Comparison of ENCODE assay signal across 13 cellular contexts in genomic region chr22:46501701-46502100, GRCh38. TPM values are rescaled to one million over a fixed set of nuclear protein-coding genes. Genes with fewer than 3 reads are reported as not detected.
DNase-seq lines count a peak whose midpoint lies in the region; ATAC-seq, FAIRE-seq and TF ChIP-seq lines count a peak whose summit lies in the region.
"Had no signal": no experiment of that assay in that cellular context is flagged by ENCODE, and none has a peak within 500 bp of the region (broad histone marks: within the 10 kb centered on the region; RNA-seq: fewer than 3 reads in every experiment).

No MANE protein-coding gene starts in this region.

- 6% methylated on average over 3 of the region's 3 CpGs for WGBS in A549 (ENCODE audit: missing lambda C conversion rate)

- no peak overlapping the region for H3K27ac Mint-ChIP-seq in activated naive CD4-positive, alpha-beta T cell treated with anti-CD3 and anti-CD28 coated beads for 36 hours

- POLR2A ChIA-PET in A549 (lab: Yijun Ruan, JAX) = interaction anchor here (1.2 to 2.0 kb wide), 2 partner anchors 14 to 26 kb away, joined by 3 to 6 read pairs; no protein-coding TSS in a partner anchor

- TF ChIP-seq POLR2A in A549 (IDR thresholded peaks at IDR 0.05; ENCODE audit: low read length) = no peak

- ATAC-seq in A549 (peak; percentile 85 to 89), GM21576 (IDR thresholded peaks at IDR 0.05; ENCODE audit: unreplicated experiment) (no peak)
- ATAC-seq in stimulated activated naive CD8-positive, alpha-beta T cell treated with anti-CD3 and anti-CD28 coated beads, Interleukin-15, Interleukin-2, amounts not matched to agents 100 U/mL and 50 U/mL, for 24 hours = no peak

- H3K36me3 Mint-ChIP-seq in activated naive CD4-positive, alpha-beta T cell treated with anti-CD3 and anti-CD28 coated beads for 36 hours (ENCODE audit: low read depth) = no peaks in the 10 kb centered on the region

- DNase-seq in A549 (ENCODE audit: low read depth in 1 of 2, low spot score in 1 of 2) = peak in 1 of 2 experiments; percentile 46
- peak; percentile 60 for DNase-seq in HPDE6-E6E7 (ENCODE audit: extremely low spot score)
- peak; percentile 79 for DNase-seq in astrocyte of the hippocampus (ENCODE audit: low read depth, low spot score)
- DNase-seq in iris pigment epithelial cell (ENCODE audit: low read depth) = peak; percentile 68
- no peak for DNase-seq in SKM-1 treated with dmso at 0.1 percent for 144 hours (lab: John Stamatoyannopoulos, UW; ENCODE audit: unreplicated experiment)
- no peak for DNase-seq in activated naive CD4-positive, alpha-beta T cell treated with anti-CD3 and anti-CD28 coated beads for 36 hours
- no peak for DNase-seq in stimulated activated naive CD8-positive, alpha-beta T cell treated with anti-CD3 and anti-CD28 coated beads, Interleukin-15, Interleukin-2, amounts not matched to agents 100 U/mL and 50 U/mL, for 24 hours
- DNase-seq: activated CD4-positive, CD25-positive, alpha-beta regulatory T cell treated with anti-CD3 and anti-CD28 coated beads, Interleukin-2, amount 50 U/mL, for 72 hours; AML-193; NCI-H187 treated with DMSO at 0.1 percent for 48 hours had no signal

- H3K27me3 Mint-ChIP-seq in activated naive CD4-positive, alpha-beta T cell treated with anti-CD3 and anti-CD28 coated beads for 36 hours (ENCODE audit: low read depth) = peaks cover 10% of the 10 kb centered on the region

- peak overlapping the region; percentile 60 to 87 for H3K27ac ChIP-seq in A549
- H3K27ac ChIP-seq: parathyroid adenoma had no signal

- TF ChIP-seq RAD21 in A549 (conservative IDR thresholded peaks at IDR 0.05 in 1 of 2, IDR thresholded peaks at IDR 0.05 in 1 of 2) = no peak

- CTCF ChIA-PET in A549 (lab: Yijun Ruan, JAX) = interaction anchor here (0.8 to 4.3 kb wide), 9 partner anchors 9 to 147 kb away, joined by 3 to 12 read pairs (median 4); partner anchors contain the start of gene CELSR1
- CTCF ChIA-PET in activated naive CD4-positive, alpha-beta T cell treated with anti-CD3 and anti-CD28 coated beads for 36 hours (lab: Charles Lee) = interaction anchor here (0.6 kb wide), 1 partner anchor 289 kb away, joined by 3 read pairs; no protein-coding TSS in a partner anchor

- H3K4me3 ChIP-seq in A549 = no peak overlapping the region

- H3K4me1 Mint-ChIP-seq in activated naive CD4-positive, alpha-beta T cell treated with anti-CD3 and anti-CD28 coated beads for 36 hours (ENCODE audit: low read depth) = peaks cover 11% of the 10 kb centered on the region

- H3K4me3 Mint-ChIP-seq in activated naive CD4-positive, alpha-beta T cell treated with anti-CD3 and anti-CD28 coated beads for 36 hours = no peak overlapping the region

- no peaks in the 10 kb centered on the region for H3K9me3 ChIP-seq in A549

- no peak for TF ChIP-seq EP300 in A549 (IDR thresholded peaks at IDR 0.05)

- H3K4me2 ChIP-seq in A549 = peak overlapping the region; percentile 54

- no peak for TF ChIP-seq CTCF in A549 (IDR thresholded peaks at IDR 0.05)

- H3K9me3 Mint-ChIP-seq in activated naive CD4-positive, alpha-beta T cell treated with anti-CD3 and anti-CD28 coated beads for 36 hours = no peaks in the 10 kb centered on the region

- intact Hi-C loops in activated naive CD4-positive, alpha-beta T cell treated with anti-CD3 and anti-CD28 coated beads for 36 hours (cut with micrococcal nuclease) = no loop called here

- FAIRE-seq in A549 (lab: Jason Lieb, UNC) = no peak
- FAIRE-seq: islet of Langerhans had no signal

- peaks cover 41% of the 10 kb centered on the region for H3K4me1 ChIP-seq in A549
- H3K4me1 ChIP-seq: parathyroid adenoma had no signal

TF ChIP-seq in A549, 52 proteins besides CTCF, POLR2A, EP300 and RAD21:
- TF ChIP-seq FOSL2 (IDR thresholded peaks at IDR 0.05) = peak; percentile 20; the same call in 1 of the 2 replicates
- TF ChIP-seq FOSL2 (CRISPR knock-in tag; IDR thresholded peaks at IDR 0.05) = peak; percentile 29; the same call in 1 of the 2 replicates
- no peak for TF ChIP-seq CBX8 (IDR thresholded peaks at IDR 0.05)

RNA-seq across cellular contexts. Expression of gene CELSR1, which starts 35.7 kb away (rescaled TPM):
- polyA plus RNA-seq in A549 (2011; rRNA removed) = 15.3 and 19.4 TPM in 2 replicates
- polyA plus RNA-seq in A549 (2012; cell fraction: cytosol; rRNA removed) = 28.6 and 34.3 TPM in 2 replicates
- polyA plus RNA-seq in A549 (2012; cell fraction: nucleus; rRNA removed) = 65.9 and 84.5 TPM in 2 replicates
- 26.9 to 31.8 TPM (median 28.4 TPM) in 3 replicates for polyA plus RNA-seq in A549 (2017; fragmentation: RNase III; extraction: RNeasy Plus Mini Kit Qiagen cat#74134 plus additional on column Dnase treatment)
- polyA minus RNA-seq in A549 (2011; rRNA and poly(A)+ RNA removed) = 40.5 and 50.8 TPM in 2 replicates
- total RNA-seq in activated naive CD4-positive, alpha-beta T cell treated with anti-CD3 and anti-CD28 coated beads for 36 hours = under 1 TPM; 0.17 to 0.25 TPM

Comparison
In these comparisons a context has a peak if more than half of its experiments do, and no peak if none do; other contexts are left out.
1. ATAC-seq: peak in A549 (2 of 2); none in stimulated activated naive CD8-positive, alpha-beta T cell treated with anti-CD3 and anti-CD28 coated beads, Interleukin-15, Interleukin-2, amounts not matched to agents 100 U/mL and 50 U/mL, for 24 hours (single experiment) and GM21576 (single experiment).
2. DNase-seq: peak in HPDE6-E6E7 (single experiment), astrocyte of the hippocampus (single experiment) and iris pigment epithelial cell (single experiment); none in SKM-1 treated with dmso at 0.1 percent for 144 hours (single experiment), activated naive CD4-positive, alpha-beta T cell treated with anti-CD3 and anti-CD28 coated beads for 36 hours (single experiment) and stimulated activated naive CD8-positive, alpha-beta T cell treated with anti-CD3 and anti-CD28 coated beads, Interleukin-15, Interleukin-2, amounts not matched to agents 100 U/mL and 50 U/mL, for 24 hours (single experiment).